ENCODE assay signal across 20 cellular contexts in genomic region chr11:67395555-67396257, GRCh38. TPM values are rescaled to one million over a fixed set of nuclear protein-coding genes. Genes with fewer than 3 reads are reported as not detected.
DNase-seq lines count a peak whose midpoint lies in the region; ATAC-seq, FAIRE-seq and TF ChIP-seq lines count a peak whose summit lies in the region.
"Had no signal": no experiment of that assay in that cellular context is flagged by ENCODE, and none has a peak within 500 bp of the region (broad histone marks: within the 10 kb centered on the region; RNA-seq: fewer than 3 reads in every experiment).

No MANE protein-coding gene starts in this region.

- FAIRE-seq in HepG2 (lab: Jason Lieb, UNC), result no peak
- FAIRE-seq: colon, endometrium, GM18507, pancreas had no signal

- H3K36me3 Mint-ChIP-seq in activated CD4-positive, alpha-beta memory T cell treated with anti-CD3 and anti-CD28 coated beads, Interleukin-2, amount 10 ng/mL, durations not matched to agents 7 days and 5 days (ENCODE audit: low read depth), result peaks cover 50% of the 10 kb centered on the region
- H3K36me3 Mint-ChIP-seq in stimulated activated naive B cell treated with anti-CD40 and anti-IgM and Interleukin-4, amounts not matched to agents 10 μg/mL and 1 μg/mL and 100 μg/mL, for 72 hours, result peaks cover 33 to 34% of the 10 kb centered on the region in 2 donors

- H3K27ac Mint-ChIP-seq in activated CD4-positive, alpha-beta memory T cell treated with anti-CD3 and anti-CD28 coated beads, Interleukin-2, amount 10 ng/mL, durations not matched to agents 7 days and 5 days, result peak overlapping the region; percentile 79
- H3K27ac Mint-ChIP-seq in stimulated activated naive B cell treated with anti-CD40 and anti-IgM and Interleukin-4, amounts not matched to agents 10 μg/mL and 1 μg/mL and 100 μg/mL, for 72 hours, result peak overlapping the region; percentile 79
- H3K27ac Mint-ChIP-seq: immature natural killer cell had no signal

- peaks cover 3% of the 10 kb centered on the region; the same call in 1 of the 2 replicates for H4K20me1 ChIP-seq in HepG2 (ENCODE audit: insufficient read depth, low read length)

- 0 out of 4 replicates have a peak, but pooled peaks of 1 of the 2 experiments have one; percentile 42 for TF ChIP-seq POLR2A in HepG2 (IDR thresholded peaks at IDR 0.05; ENCODE audit: insufficient read depth in 1 of 2, low read depth in 2 of 2, low read length in 2 of 2)
- no peak for TF ChIP-seq POLR2A in right lobe of liver (IDR thresholded peaks at IDR 0.05)

- H3K4me3 ChIP-seq in HepG2 (replicated peaks in 1 of 3; ENCODE audit: insufficient read depth in 1 of 3, low read depth in 2 of 3, low read length in 3 of 3), result no peak overlapping the region
- H3K4me3 ChIP-seq in right lobe of liver, result no peak overlapping the region
- H3K4me3 ChIP-seq: MG63, pancreas had no signal

- BruUV-seq in HepG2 (replicated peaks; lab: Mats Ljungman, UMichigan), result no TSS peak

- H3K79me2 ChIP-seq in HepG2 (ENCODE audit: insufficient read depth, low read length), result peaks cover 18% of the 10 kb centered on the region

- CTCF ChIA-PET in HepG2 (lab: Yijun Ruan, JAX; ENCODE audit: low intra/inter-chr PET ratio, low total read pairs), result no interaction called here
- CTCF ChIA-PET in activated CD4-positive, alpha-beta memory T cell treated with anti-CD3 and anti-CD28 coated beads, Interleukin-2, amount 10 ng/mL, durations not matched to agents 7 days and 5 days (lab: Charles Lee), result interaction anchor here (1.1 to 1.9 kb wide), 3 partner anchors 14 to 74 kb away, joined by 3 to 5 read pairs (median 3); no protein-coding TSS in a partner anchor

- TF ChIP-seq EP300 in HepG2 (IDR thresholded peaks at IDR 0.05; ENCODE audit: low read depth in 2 of 2, low read length in 2 of 2) (no peak), HepG2 (CRISPR knock-in tag; IDR thresholded peaks at IDR 0.05; ENCODE audit: borderline replicate concordance) (no peak)

- H3K9ac ChIP-seq in HepG2 (ENCODE audit: insufficient read depth, low read depth, low read length), result no peak overlapping the region

- H3K4me1 Mint-ChIP-seq in activated CD4-positive, alpha-beta memory T cell treated with anti-CD3 and anti-CD28 coated beads, Interleukin-2, amount 10 ng/mL, durations not matched to agents 7 days and 5 days, result peaks cover 71% of the 10 kb centered on the region
- peaks cover 34 to 64% of the 10 kb centered on the region in 2 donors for H3K4me1 Mint-ChIP-seq in stimulated activated naive B cell treated with anti-CD40 and anti-IgM and Interleukin-4, amounts not matched to agents 10 μg/mL and 1 μg/mL and 100 μg/mL, for 72 hours

- peaks cover 19 to 27% of the 10 kb centered on the region in 2 experiments; a peak in 4 of 5 replicates for H3K36me3 ChIP-seq in HepG2 (replicated peaks in 1 of 2; ENCODE audit: control insufficient read depth in 1 of 2, insufficient read depth in 2 of 2, low read length in 2 of 2)
- peaks cover 3 to 37% (median 17%) of the 10 kb centered on the region in 4 donors for H3K36me3 ChIP-seq in right lobe of liver

- H3K9me3 ChIP-seq in HepG2 (ENCODE audit: low read length) (no peaks in the 10 kb centered on the region), right lobe of liver (no peaks in the 10 kb centered on the region)
- H3K9me3 ChIP-seq: MG63, pancreas had no signal

- in situ Hi-C loops in HepG2 (cut with HindIII; ENCODE audit: extremely low pct_ligation_motif_present, low pct_unique_long_range_greater_than_20kb), result no loop called here

- no peaks in the 10 kb centered on the region for H3K27me3 Mint-ChIP-seq in activated CD4-positive, alpha-beta memory T cell treated with anti-CD3 and anti-CD28 coated beads, Interleukin-2, amount 10 ng/mL, durations not matched to agents 7 days and 5 days
- no peaks in the 10 kb centered on the region for H3K27me3 Mint-ChIP-seq in stimulated activated naive B cell treated with anti-CD40 and anti-IgM and Interleukin-4, amounts not matched to agents 10 μg/mL and 1 μg/mL and 100 μg/mL, for 72 hours

- TF ChIP-seq CTCF in HepG2 (CRISPR knock-in tag; IDR thresholded peaks at IDR 0.05) (no peak), right lobe of liver (IDR thresholded peaks at IDR 0.05) (no peak)

- no peak overlapping the region for H2AFZ ChIP-seq in HepG2 (ENCODE audit: low read length)

- TF ChIP-seq RAD21 in HepG2 (CRISPR knock-in tag; IDR thresholded peaks at IDR 0.05), result no peak

- WGBS in HepG2 (ENCODE audit: low lambda C conversion rate), result 96% methylated on average over 8 of the region's 19 CpGs
- 50% methylated on average over 2 of the region's 19 CpGs for WGBS in right lobe of liver (ENCODE audit: insufficient coverage, low coverage, low lambda C conversion rate, missing lambda C conversion rate)

- H3K4me1 ChIP-seq in HepG2 (ENCODE audit: insufficient read depth, low read length), result peaks cover 30% of the 10 kb centered on the region
- peaks cover 0 to 20% (median 4%) of the 10 kb centered on the region in 4 donors for H3K4me1 ChIP-seq in right lobe of liver

- no peak overlapping the region for H3K27ac ChIP-seq in HepG2 (ENCODE audit: extremely low read length, insufficient read depth, low read length)
- H3K27ac ChIP-seq in right lobe of liver, result no peak overlapping the region
- H3K27ac ChIP-seq: pancreas had no signal

- DNase-seq in HepG2 (ENCODE audit: low spot score) (no peak), right lobe of liver (no peak), T-helper 9 cell (no peak), activated gamma-delta T cell (lab: John Stamatoyannopoulos, UW) (no peak)
- DNase-seq in activated CD4-positive, alpha-beta memory T cell treated with anti-CD3 and anti-CD28 coated beads, Interleukin-2, amount 10 ng/mL, durations not matched to agents 7 days and 5 days, result no peak
- DNase-seq in stimulated activated naive B cell treated with anti-CD40 and anti-IgM and Interleukin-4, amounts not matched to agents 10 μg/mL and 1 μg/mL and 100 μg/mL, for 72 hours, result no peak
- DNase-seq: activated naive CD4-positive, alpha-beta T cell treated with Interleukin-2 at 50 U/mL for 16 hours; immature natural killer cell; MG63; NCI-H1436 treated with DMSO at 0.1 percent for 48 hours; NCI-H2171 treated with DMSO at 0.1 percent for 48 hours; NCI-H774; OCI-M1; SIG-M5; stimulated activated CD4-positive, alpha-beta T cell treated with anti-CD3 and anti-CD28 coated beads, Interleukin-2, amount 100 ng/mL, for 24 hours had no signal

- POLR2A ChIA-PET in HepG2 (lab: Yijun Ruan, JAX), result no interaction called here
- POLR2A ChIA-PET in activated CD4-positive, alpha-beta memory T cell treated with anti-CD3 and anti-CD28 coated beads, Interleukin-2, amount 10 ng/mL, durations not matched to agents 7 days and 5 days (lab: Charles Lee), result interaction anchor here (0.8 to 10.7 kb wide), 9 partner anchors 9 to 108 kb away, joined by 3 to 361 read pairs (median 6); partner anchors contain the start of genes PTPRCAP, RPS6KB2 and TMEM134

- no peak overlapping the region for H3K4me3 Mint-ChIP-seq in activated CD4-positive, alpha-beta memory T cell treated with anti-CD3 and anti-CD28 coated beads, Interleukin-2, amount 10 ng/mL, durations not matched to agents 7 days and 5 days
- no peak overlapping the region for H3K4me3 Mint-ChIP-seq in stimulated activated naive B cell treated with anti-CD40 and anti-IgM and Interleukin-4, amounts not matched to agents 10 μg/mL and 1 μg/mL and 100 μg/mL, for 72 hours
- H3K4me3 Mint-ChIP-seq: immature natural killer cell; T-helper 1 cell treated with Interleukin-12 subunit alpha and Interleukin-12 subunit beta and Interleukin-4 antibody, amounts not matched to agents 30 μg/mL and 1 μg/mL, for 36 hours had no signal

- H3K27me3 ChIP-seq in HepG2 (ENCODE audit: control insufficient read depth in 1 of 2, insufficient read depth in 2 of 2, low read length in 2 of 2), result no peaks in the 10 kb centered on the region
- H3K27me3 ChIP-seq in right lobe of liver, result no peaks in the 10 kb centered on the region
- H3K27me3 ChIP-seq: MG63, pancreas had no signal

- H3K9me3 Mint-ChIP-seq in activated CD4-positive, alpha-beta memory T cell treated with anti-CD3 and anti-CD28 coated beads, Interleukin-2, amount 10 ng/mL, durations not matched to agents 7 days and 5 days, result no peaks in the 10 kb centered on the region
- H3K9me3 Mint-ChIP-seq in stimulated activated naive B cell treated with anti-CD40 and anti-IgM and Interleukin-4, amounts not matched to agents 10 μg/mL and 1 μg/mL and 100 μg/mL, for 72 hours, result no peaks in the 10 kb centered on the region
- H3K9me3 Mint-ChIP-seq: immature natural killer cell; T-helper 1 cell treated with Interleukin-12 subunit alpha and Interleukin-12 subunit beta and Interleukin-4 antibody, amounts not matched to agents 30 μg/mL and 1 μg/mL, for 36 hours had no signal

- intact Hi-C loops in HepG2 (cut with micrococcal nuclease; ENCODE audit: unreplicated experiment), result no loop called here
- intact Hi-C loops in right lobe of liver (cut with DNase I), result loop anchor here in 1 of 2 donors (10.0 kb wide), 1 partner anchor 109 kb away; the partner anchor contains the start of genes CDK2AP2 and PITPNM1

- H3K4me2 ChIP-seq in HepG2 (ENCODE audit: low read depth, low read length), result no peak overlapping the region

- no peak for ATAC-seq in HepG2
- no peak for ATAC-seq in right lobe of liver
- ATAC-seq in stimulated activated naive B cell treated with anti-CD40 and anti-IgM and Interleukin-4, amounts not matched to agents 10 μg/mL and 1 μg/mL and 100 μg/mL, for 72 hours (replicated peaks), result no peak
- ATAC-seq: pancreas had no signal

RNA-seq across cellular contexts. Expression of gene RAD9A, which starts 3.9 kb away (rescaled TPM):
- total RNA-seq in HepG2 (2016; rRNA removed; fragmentation: Illumina TruSeq; extraction: Trizol) (6.1 and 10.1 TPM in 2 replicates), right lobe of liver (10 to 100 TPM in 2 of 6 experiments, 1 to 10 TPM in 4; 5.3 to 13.2 (median 6.2) TPM)
- total RNA-seq in HepG2 (2016; cell fraction: cytosol; rRNA removed; fragmentation: Illumina TruSeq; extraction: Trizol; ENCODE audit: low read depth), result 4.1 and 5.9 TPM in 2 replicates
- total RNA-seq in HepG2 (2016; cell fraction: insoluble cytoplasmic fraction; rRNA removed; fragmentation: Illumina TruSeq; extraction: Trizol), result 5.8 and 13.4 TPM in 2 replicates
- total RNA-seq in HepG2 (2016; cell fraction: membrane; rRNA removed; fragmentation: Illumina TruSeq; extraction: Trizol), result 4.4 and 5.5 TPM in 2 replicates
- 14.1 and 16.4 TPM in 2 replicates for total RNA-seq in HepG2 (2016; cell fraction: nucleus; rRNA removed; fragmentation: Illumina TruSeq; extraction: Trizol)
- polyA plus RNA-seq in HepG2 (2011; rRNA removed), result 14.7 and 15.7 TPM in 2 replicates
- 4.4 and 7.5 TPM in 2 replicates for polyA plus RNA-seq in HepG2 (2011; cell fraction: cytosol; rRNA removed)
- polyA plus RNA-seq in HepG2 (2011; cell fraction: nucleus; rRNA removed), result 60.6 and 87.4 TPM in 2 replicates
- 6.9 and 9.5 TPM in 2 replicates for polyA plus RNA-seq in HepG2 (2012)
- polyA plus RNA-seq in HepG2 (2016; cell fraction: cytosol; fragmentation: Illumina TruSeq; extraction: Trizol; ENCODE audit: low read depth), result 3.7 and 4.6 TPM in 2 replicates
- 6.4 and 7.5 TPM in 2 replicates for polyA plus RNA-seq in HepG2 (2016; cell fraction: insoluble cytoplasmic fraction; fragmentation: Illumina TruSeq; extraction: Trizol; ENCODE audit: low read depth)
- 4.8 and 5.8 TPM in 2 replicates for polyA plus RNA-seq in HepG2 (2016; cell fraction: membrane; fragmentation: Illumina TruSeq; extraction: Trizol; ENCODE audit: low read depth)
- 61.7 and 63.7 TPM in 2 replicates for polyA plus RNA-seq in HepG2 (2016; cell fraction: nucleus; fragmentation: Illumina TruSeq; extraction: Trizol; ENCODE audit: insufficient read depth, low read depth)
- 6.7 and 12.7 TPM in 2 replicates for polyA minus RNA-seq in HepG2 (2011; rRNA and poly(A)+ RNA removed; ENCODE audit: low replicate concordance)
- polyA minus RNA-seq in HepG2 (2011; cell fraction: cytosol; rRNA and poly(A)+ RNA removed), result 1.9 and 4.6 TPM in 2 replicates
- 11.1 TPM in 2 replicates for polyA minus RNA-seq in HepG2 (2011; cell fraction: nucleus; rRNA and poly(A)+ RNA removed)
- total RNA-seq in activated CD4-positive, alpha-beta memory T cell treated with anti-CD3 and anti-CD28 coated beads, Interleukin-2, amount 10 ng/mL, durations not matched to agents 7 days and 5 days, result 10 to 100 TPM; 48.0 to 53.9 TPM

RNA-seq across cellular contexts. Expression of gene PPP1CA, which starts 6.0 kb away (rescaled TPM):
- total RNA-seq in HepG2 (2016; rRNA removed; fragmentation: Illumina TruSeq; extraction: Trizol) (170 and 188 TPM in 2 replicates), right lobe of liver (100 to 1,000 TPM in 2 of 6 experiments, 10 to 100 TPM in 4; 64.2 to 102 (median 71.1) TPM)
- total RNA-seq in HepG2 (2016; cell fraction: cytosol; rRNA removed; fragmentation: Illumina TruSeq; extraction: Trizol; ENCODE audit: low read depth), result 49.0 and 62.5 TPM in 2 replicates
- 171 and 181 TPM in 2 replicates for total RNA-seq in HepG2 (2016; cell fraction: insoluble cytoplasmic fraction; rRNA removed; fragmentation: Illumina TruSeq; extraction: Trizol)
- total RNA-seq in HepG2 (2016; cell fraction: membrane; rRNA removed; fragmentation: Illumina TruSeq; extraction: Trizol), result 78.0 and 95.5 TPM in 2 replicates
- 66.5 and 72.2 TPM in 2 replicates for total RNA-seq in HepG2 (2016; cell fraction: nucleus; rRNA removed; fragmentation: Illumina TruSeq; extraction: Trizol)
- polyA plus RNA-seq in HepG2 (2011; rRNA removed), result 149 and 173 TPM in 2 replicates
- polyA plus RNA-seq in HepG2 (2011; cell fraction: cytosol; rRNA removed), result 212 and 274 TPM in 2 replicates
- polyA plus RNA-seq in HepG2 (2011; cell fraction: nucleus; rRNA removed), result 137 and 147 TPM in 2 replicates
- 91.5 and 93.8 TPM in 2 replicates for polyA plus RNA-seq in HepG2 (2012)
- 58.1 and 67.4 TPM in 2 replicates for polyA plus RNA-seq in HepG2 (2016; cell fraction: cytosol; fragmentation: Illumina TruSeq; extraction: Trizol; ENCODE audit: low read depth)
- 192 and 207 TPM in 2 replicates for polyA plus RNA-seq in HepG2 (2016; cell fraction: insoluble cytoplasmic fraction; fragmentation: Illumina TruSeq; extraction: Trizol; ENCODE audit: low read depth)
- polyA plus RNA-seq in HepG2 (2016; cell fraction: membrane; fragmentation: Illumina TruSeq; extraction: Trizol; ENCODE audit: low read depth), result 72.5 and 83.6 TPM in 2 replicates
- polyA plus RNA-seq in HepG2 (2016; cell fraction: nucleus; fragmentation: Illumina TruSeq; extraction: Trizol; ENCODE audit: insufficient read depth, low read depth), result 110 and 123 TPM in 2 replicates
- 209 and 295 TPM in 2 replicates for polyA minus RNA-seq in HepG2 (2011; rRNA and poly(A)+ RNA removed; ENCODE audit: low replicate concordance)
- 83.6 and 84.9 TPM in 2 replicates for polyA minus RNA-seq in HepG2 (2011; cell fraction: cytosol; rRNA and poly(A)+ RNA removed)
- polyA minus RNA-seq in HepG2 (2011; cell fraction: nucleus; rRNA and poly(A)+ RNA removed), result 31.7 and 34.7 TPM in 2 replicates
- total RNA-seq in activated CD4-positive, alpha-beta memory T cell treated with anti-CD3 and anti-CD28 coated beads, Interleukin-2, amount 10 ng/mL, durations not matched to agents 7 days and 5 days, result 100 to 1,000 TPM; 308 to 315 TPM

RNA-seq across cellular contexts. Expression of gene TBC1D10C, which starts 8.2 kb away (rescaled TPM):
- total RNA-seq in HepG2 (2016; rRNA removed; fragmentation: Illumina TruSeq; extraction: Trizol) (0.81 and 1.0 TPM in 2 replicates), right lobe of liver (1 to 10 TPM in 5 of 6 experiments, under 1 TPM in 1; 0.73 to 2.7 (median 1.9) TPM)
- total RNA-seq in HepG2 (2016; cell fraction: cytosol; rRNA removed; fragmentation: Illumina TruSeq; extraction: Trizol; ENCODE audit: low read depth), result 0.44 and 0.81 TPM in 2 replicates
- 0.92 and 1.1 TPM in 2 replicates for total RNA-seq in HepG2 (2016; cell fraction: insoluble cytoplasmic fraction; rRNA removed; fragmentation: Illumina TruSeq; extraction: Trizol)
- total RNA-seq in HepG2 (2016; cell fraction: membrane; rRNA removed; fragmentation: Illumina TruSeq; extraction: Trizol), result 0.45 and 0.59 TPM in 2 replicates
- 0.50 and 0.84 TPM in 2 replicates for total RNA-seq in HepG2 (2016; cell fraction: nucleus; rRNA removed; fragmentation: Illumina TruSeq; extraction: Trizol)
- 1.8 and 2.8 TPM in 2 replicates for polyA plus RNA-seq in HepG2 (2011; rRNA removed)
- 1.3 and 2.7 TPM in 2 replicates for polyA plus RNA-seq in HepG2 (2011; cell fraction: cytosol; rRNA removed)
- 26.5 and 39.6 TPM in 2 replicates for polyA plus RNA-seq in HepG2 (2011; cell fraction: nucleus; rRNA removed)
- 0.97 and 2.1 TPM in 2 replicates for polyA plus RNA-seq in HepG2 (2012)
- polyA plus RNA-seq in HepG2 (2016; cell fraction: cytosol; fragmentation: Illumina TruSeq; extraction: Trizol; ENCODE audit: low read depth), result 0.19 and 0.28 TPM in 2 replicates
- polyA plus RNA-seq in HepG2 (2016; cell fraction: insoluble cytoplasmic fraction; fragmentation: Illumina TruSeq; extraction: Trizol; ENCODE audit: low read depth), result 0.60 and 1.1 TPM in 2 replicates
- 0.57 and 0.73 TPM in 2 replicates for polyA plus RNA-seq in HepG2 (2016; cell fraction: membrane; fragmentation: Illumina TruSeq; extraction: Trizol; ENCODE audit: low read depth)
- polyA plus RNA-seq in HepG2 (2016; cell fraction: nucleus; fragmentation: Illumina TruSeq; extraction: Trizol; ENCODE audit: insufficient read depth, low read depth), result 2.9 and 3.4 TPM in 2 replicates
- polyA minus RNA-seq in HepG2 (2011; rRNA and poly(A)+ RNA removed; ENCODE audit: low replicate concordance), result 2.2 TPM in 1 of 2 replicates, not detected in the other
- 0.59 and 0.88 TPM in 2 replicates for polyA minus RNA-seq in HepG2 (2011; cell fraction: cytosol; rRNA and poly(A)+ RNA removed)
- polyA minus RNA-seq in HepG2 (2011; cell fraction: nucleus; rRNA and poly(A)+ RNA removed), result 2.3 and 3.4 TPM in 2 replicates
- total RNA-seq in activated CD4-positive, alpha-beta memory T cell treated with anti-CD3 and anti-CD28 coated beads, Interleukin-2, amount 10 ng/mL, durations not matched to agents 7 days and 5 days, result 100 to 1,000 TPM; 285 to 310 TPM

RNA-seq across cellular contexts. Expression of gene CARNS1, which starts 19.8 kb away (rescaled TPM):
- total RNA-seq in HepG2 (2016; rRNA removed; fragmentation: Illumina TruSeq; extraction: Trizol), result not detected in 2 replicates
- not detected in 2 replicates for total RNA-seq in HepG2 (2016; cell fraction: cytosol; rRNA removed; fragmentation: Illumina TruSeq; extraction: Trizol; ENCODE audit: low read depth)
- total RNA-seq in HepG2 (2016; cell fraction: insoluble cytoplasmic fraction; rRNA removed; fragmentation: Illumina TruSeq; extraction: Trizol), result not detected in 2 replicates
- total RNA-seq in HepG2 (2016; cell fraction: membrane; rRNA removed; fragmentation: Illumina TruSeq; extraction: Trizol), result not detected in 2 replicates
- not detected in 2 replicates for total RNA-seq in HepG2 (2016; cell fraction: nucleus; rRNA removed; fragmentation: Illumina TruSeq; extraction: Trizol)
- 0.01 TPM in 1 of 2 replicates, not detected in the other for polyA plus RNA-seq in HepG2 (2011; rRNA removed)
- 0.01 TPM in 1 of 2 replicates, not detected in the other for polyA plus RNA-seq in HepG2 (2011; cell fraction: cytosol; rRNA removed)
- polyA plus RNA-seq in HepG2 (2011; cell fraction: nucleus; rRNA removed), result not detected in 2 replicates
- 0.04 TPM in 1 of 2 replicates, not detected in the other for polyA plus RNA-seq in HepG2 (2012)
- not detected in 2 replicates for polyA plus RNA-seq in HepG2 (2016; cell fraction: cytosol; fragmentation: Illumina TruSeq; extraction: Trizol; ENCODE audit: low read depth)
- polyA plus RNA-seq in HepG2 (2016; cell fraction: insoluble cytoplasmic fraction; fragmentation: Illumina TruSeq; extraction: Trizol; ENCODE audit: low read depth), result not detected in 2 replicates
- polyA plus RNA-seq in HepG2 (2016; cell fraction: membrane; fragmentation: Illumina TruSeq; extraction: Trizol; ENCODE audit: low read depth), result not detected in 2 replicates
- not detected in 2 replicates for polyA plus RNA-seq in HepG2 (2016; cell fraction: nucleus; fragmentation: Illumina TruSeq; extraction: Trizol; ENCODE audit: insufficient read depth, low read depth)
- polyA minus RNA-seq in HepG2 (2011; rRNA and poly(A)+ RNA removed; ENCODE audit: low replicate concordance), result 0.05 and 0.12 TPM in 2 replicates
- not detected in 2 replicates for polyA minus RNA-seq in HepG2 (2011; cell fraction: cytosol; rRNA and poly(A)+ RNA removed)
- not detected in 2 replicates for polyA minus RNA-seq in HepG2 (2011; cell fraction: nucleus; rRNA and poly(A)+ RNA removed)
- under 1 TPM in 5 of 6 experiments, not detected in 1; 0.12 to 0.31 (median 0.22) TPM for total RNA-seq in right lobe of liver
- 1 to 10 TPM in 1 of 2 experiments, under 1 TPM in 1; 0.76 to 1.1 TPM for total RNA-seq in activated CD4-positive, alpha-beta memory T cell treated with anti-CD3 and anti-CD28 coated beads, Interleukin-2, amount 10 ng/mL, durations not matched to agents 7 days and 5 days

RNA-seq across cellular contexts. Expression of gene CLCF1, which starts 22.3 kb away (rescaled TPM):
- total RNA-seq in HepG2 (2016; rRNA removed; fragmentation: Illumina TruSeq; extraction: Trizol) (0.48 and 0.49 TPM in 2 replicates), right lobe of liver (1 to 10 TPM in 3 of 6 experiments, under 1 TPM in 3; 0.44 to 3.8 (median 1.3) TPM)
- 0.26 and 0.40 TPM in 2 replicates for total RNA-seq in HepG2 (2016; cell fraction: cytosol; rRNA removed; fragmentation: Illumina TruSeq; extraction: Trizol; ENCODE audit: low read depth)
- 0.48 and 0.54 TPM in 2 replicates for total RNA-seq in HepG2 (2016; cell fraction: insoluble cytoplasmic fraction; rRNA removed; fragmentation: Illumina TruSeq; extraction: Trizol)
- 0.83 and 1.2 TPM in 2 replicates for total RNA-seq in HepG2 (2016; cell fraction: membrane; rRNA removed; fragmentation: Illumina TruSeq; extraction: Trizol)
- total RNA-seq in HepG2 (2016; cell fraction: nucleus; rRNA removed; fragmentation: Illumina TruSeq; extraction: Trizol), result 0.50 and 0.53 TPM in 2 replicates
- 0.78 and 0.80 TPM in 2 replicates for polyA plus RNA-seq in HepG2 (2011; rRNA removed)
- polyA plus RNA-seq in HepG2 (2011; cell fraction: cytosol; rRNA removed), result 0.76 and 1.3 TPM in 2 replicates
- 2.5 and 3.0 TPM in 2 replicates for polyA plus RNA-seq in HepG2 (2011; cell fraction: nucleus; rRNA removed)
- polyA plus RNA-seq in HepG2 (2012), result 0.16 and 0.44 TPM in 2 replicates
- polyA plus RNA-seq in HepG2 (2016; cell fraction: cytosol; fragmentation: Illumina TruSeq; extraction: Trizol; ENCODE audit: low read depth), result 0.32 and 0.45 TPM in 2 replicates
- 0.64 and 0.76 TPM in 2 replicates for polyA plus RNA-seq in HepG2 (2016; cell fraction: insoluble cytoplasmic fraction; fragmentation: Illumina TruSeq; extraction: Trizol; ENCODE audit: low read depth)
- polyA plus RNA-seq in HepG2 (2016; cell fraction: membrane; fragmentation: Illumina TruSeq; extraction: Trizol; ENCODE audit: low read depth), result 0.64 and 0.71 TPM in 2 replicates
- 2.1 and 3.2 TPM in 2 replicates for polyA plus RNA-seq in HepG2 (2016; cell fraction: nucleus; fragmentation: Illumina TruSeq; extraction: Trizol; ENCODE audit: insufficient read depth, low read depth)
- polyA minus RNA-seq in HepG2 (2011; rRNA and poly(A)+ RNA removed; ENCODE audit: low replicate concordance), result 1.7 and 8.5 TPM in 2 replicates
- polyA minus RNA-seq in HepG2 (2011; cell fraction: cytosol; rRNA and poly(A)+ RNA removed), result 0.79 TPM in 1 of 2 replicates, not detected in the other
- 0.25 and 0.26 TPM in 2 replicates for polyA minus RNA-seq in HepG2 (2011; cell fraction: nucleus; rRNA and poly(A)+ RNA removed)
- total RNA-seq in activated CD4-positive, alpha-beta memory T cell treated with anti-CD3 and anti-CD28 coated beads, Interleukin-2, amount 10 ng/mL, durations not matched to agents 7 days and 5 days, result under 1 TPM; 0.65 to 0.71 TPM

Comparison
In these comparisons a context has a peak if more than half of its experiments do, and no peak if none do; other contexts are left out.
1. RNA of gene TBC1D10C, which starts 8.2 kb away (total RNA-seq): 285 to 310 TPM in activated CD4-positive, alpha-beta memory T cell treated with anti-CD3 and anti-CD28 coated beads, Interleukin-2, amount 10 ng/mL, durations not matched to agents 7 days and 5 days; 0.73 to 2.7 TPM in right lobe of liver and 0.44 to 1.1 TPM in HepG2; every median in the first group is over 10 times any median in the second.